ENCODE assay signal across 9 cellular contexts in the genomic region with DNA sequence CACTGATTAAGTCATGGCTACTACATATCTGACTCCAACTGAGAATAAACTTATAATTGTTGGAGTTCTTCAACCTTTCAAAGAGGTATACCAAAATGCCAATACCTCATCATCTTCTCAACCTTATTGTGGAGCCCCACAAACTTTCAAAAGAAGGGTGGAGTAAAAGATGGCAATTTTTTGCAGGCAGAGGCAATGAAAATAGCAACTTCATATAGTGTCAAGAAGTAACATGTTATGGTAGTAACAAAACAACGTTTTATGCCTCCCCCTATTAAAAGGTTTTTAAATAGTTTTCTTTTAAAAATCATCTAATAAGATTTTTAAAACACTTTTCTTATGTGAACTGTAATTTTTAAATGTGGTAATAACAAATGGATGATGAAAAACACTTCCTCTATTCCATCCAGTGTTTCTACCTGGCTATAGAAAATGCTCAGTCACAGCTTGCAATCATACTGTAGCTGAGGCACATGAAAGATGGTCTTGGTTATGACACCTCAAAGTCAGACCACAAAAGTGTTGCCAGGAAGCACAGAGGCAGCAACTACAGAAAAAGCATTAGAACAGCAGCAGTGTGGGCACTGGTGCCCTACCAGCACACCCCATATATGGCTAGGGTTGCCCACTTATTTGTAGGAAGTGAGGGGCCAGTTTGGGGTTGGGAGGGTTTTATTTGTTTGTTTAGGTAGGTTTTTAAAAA. TPM values are rescaled to one million over a fixed set of nuclear protein-coding genes. Genes with fewer than 3 reads are reported as not detected.
DNase-seq lines count a peak whose midpoint lies in the region; ATAC-seq and TF ChIP-seq lines count a peak whose summit lies in the region.
"Had no signal": no experiment of that assay in that cellular context is flagged by ENCODE, and none has a peak within 500 bp of the region (broad histone marks: within the 10 kb centered on the region; RNA-seq: fewer than 3 reads in every experiment).

No MANE protein-coding gene starts in this region.

- no peaks in the 10 kb centered on the region for H3K27me3 ChIP-seq in SJCRH30
- H3K27me3 ChIP-seq: SJSA1 had no signal

- no peak for TF ChIP-seq POLR2A in GM18505 (IDR thresholded peaks at IDR 0.05; ENCODE audit: borderline replicate concordance, extremely low read depth, insufficient read depth, insufficient read length)

- peaks cover 7% of the 10 kb centered on the region; the same call in 1 of the 2 replicates for H3K4me1 ChIP-seq in SJCRH30

- 0 out of 2 replicates have a peak, but pooled peaks cover 4% of the 10 kb centered on the region for H3K36me3 ChIP-seq in SJCRH30

- DNase-seq in M059J (ENCODE audit: low read depth) = peak; percentile 30
- peak; percentile 24 for DNase-seq in activated gamma-delta T cell treated with anti-CD3 and anti-CD28 coated beads, Interleukin-2, amount 50 U/mL, for 16 hours (ENCODE audit: low read depth)
- peak in 2 of 3 donors; percentile 7 to 10 for DNase-seq in stimulated activated CD4-positive, alpha-beta T cell treated with anti-CD3 and anti-CD28 coated beads, TNF-alpha, amount 100 ng/mL, for 1 hour (ENCODE audit: low read depth in 3 of 3, low spot score in 1 of 3)
- no peak for DNase-seq in HUDEP-2 (lab: John Stamatoyannopoulos, UW; ENCODE audit: unreplicated experiment in 76 of 76)
- no peak for DNase-seq in SJCRH30
- DNase-seq in DMS 273 (lab: John Stamatoyannopoulos, UW; ENCODE audit: unreplicated experiment) = no peak

- ATAC-seq in GM18505 (IDR thresholded peaks at IDR 0.05; ENCODE audit: unreplicated experiment) (peak; percentile 98), GM21825 (IDR thresholded peaks at IDR 0.05; ENCODE audit: unreplicated experiment) (peak; percentile 99)

- no peak overlapping the region for H3K4me3 ChIP-seq in SJCRH30
- H3K4me3 ChIP-seq: SJSA1 had no signal

- H3K9me3 ChIP-seq in SJCRH30 (replicated peaks) = no peaks in the 10 kb centered on the region
- H3K9me3 ChIP-seq: SJSA1 had no signal

- no peak overlapping the region for H3K27ac ChIP-seq in SJCRH30
- H3K27ac ChIP-seq: SJSA1 had no signal

RNA-seq across cellular contexts. Expression of a gene that starts 7.0 kb away (rescaled TPM):
- total RNA-seq in M059J (2014; rRNA removed; shearing (Covaris generic)) = 40.7 and 68.5 TPM in 2 replicates
- total RNA-seq in SJCRH30 (2014; rRNA removed; shearing (Covaris generic)) = 77.5 and 98.3 TPM in 2 replicates

Comparison
In these comparisons a context has a peak if more than half of its experiments do, and no peak if none do; other contexts are left out.
1. DNase-seq: peak in M059J (single experiment), activated gamma-delta T cell treated with anti-CD3 and anti-CD28 coated beads, Interleukin-2, amount 50 U/mL, for 16 hours (single experiment) and stimulated activated CD4-positive, alpha-beta T cell treated with anti-CD3 and anti-CD28 coated beads, TNF-alpha, amount 100 ng/mL, for 1 hour (2 of 3); none in HUDEP-2 (0 of 76), SJCRH30 (0 of 2) and DMS 273 (single experiment).